22 cellular contexts compared by ENCODE assay signal in genomic region chr5:159450417-159450816, GRCh38.
DNase-seq lines count a peak whose midpoint lies in the region; ATAC-seq, FAIRE-seq and TF ChIP-seq lines count a peak whose summit lies in the region.
"Had no signal": no experiment of that assay in that cellular context is flagged by ENCODE, and none has a peak within 500 bp of the region (broad histone marks: within the 10 kb centered on the region; RNA-seq: fewer than 3 reads in every experiment).

No MANE protein-coding gene starts in this region.

- H3K23ac ChIP-seq in IMR-90 (ENCODE audit: low read depth, low read length) = peak overlapping the region; percentile 79; the same call in 1 of the 2 replicates

- H3K36me3 Mint-ChIP-seq in astrocyte (ENCODE audit: low read depth, unreplicated experiment) = no peaks in the 10 kb centered on the region
- no peaks in the 10 kb centered on the region for H3K36me3 Mint-ChIP-seq in neural crest cell (ENCODE audit: low read depth)

- peak overlapping the region; percentile 89 for H3K4ac ChIP-seq in IMR-90 (ENCODE audit: low read depth, low read length)

- H3K4me1 ChIP-seq in heart left ventricle (peaks cover 0 to 18% (median 11%) of the 10 kb centered on the region in 12 donors), IMR-90 (ENCODE audit: control insufficient read depth, insufficient read depth, low read length) (peaks cover 16% of the 10 kb centered on the region), astrocyte (ENCODE audit: insufficient read depth, low read length) (peaks cover 25% of the 10 kb centered on the region)
- H3K4me1 ChIP-seq: Peyer's patch had no signal

- no peaks in the 10 kb centered on the region for H3K36me3 ChIP-seq in heart left ventricle
- H3K36me3 ChIP-seq in IMR-90 (ENCODE audit: control insufficient read depth, insufficient read depth, low read length) = no peaks in the 10 kb centered on the region
- H3K36me3 ChIP-seq in astrocyte (ENCODE audit: insufficient read depth, low read length) = no peaks in the 10 kb centered on the region
- H3K36me3 ChIP-seq: BE2C, Peyer's patch, SJSA1 had no signal

- H3K27ac Mint-ChIP-seq in astrocyte (ENCODE audit: unreplicated experiment) (no peak overlapping the region), neural crest cell (ENCODE audit: unreplicated experiment) (peak overlapping the region; percentile 72)

- H2BK120ac ChIP-seq in IMR-90 (ENCODE audit: low read depth, low read length) = peak overlapping the region; percentile 92

- H3K4me1 Mint-ChIP-seq in astrocyte (ENCODE audit: low read depth, unreplicated experiment) = peaks cover 21% of the 10 kb centered on the region
- H3K4me1 Mint-ChIP-seq in neural crest cell = no peaks in the 10 kb centered on the region

- intact Hi-C loops in heart left ventricle (cut with DNase I) (loop anchor here in 6 of 10 donors (2.0 to 10.0 kb wide), 5 partner anchors 57 to 467 kb away; partner anchors contain the start of gene ADRA1B (in 1 of the 6)), cardiac septum (cut with DNase I) (loop anchor here (5.0 kb wide), 2 partner anchors 157 to 322 kb away; no protein-coding TSS in a partner anchor), IMR-90 (cut with micrococcal nuclease) (loop anchor here (5.0 kb wide), 1 partner anchor 132 kb away; no protein-coding TSS in a partner anchor), posterior vena cava (cut with DNase I) (no loop called here)

- H3K56ac ChIP-seq in IMR-90 (ENCODE audit: extremely low read depth, insufficient read depth, low read length) = peak overlapping the region; percentile 14; the same call in 1 of the 2 replicates

- H4K91ac ChIP-seq in IMR-90 (ENCODE audit: insufficient read depth, low read depth, low read length) = peak overlapping the region; percentile 90

- no peaks in the 10 kb centered on the region for H4K20me1 ChIP-seq in IMR-90 (ENCODE audit: insufficient read depth, low read length)
- no peaks in the 10 kb centered on the region for H4K20me1 ChIP-seq in astrocyte (ENCODE audit: insufficient read depth, low read length)

- H2AK9ac ChIP-seq in IMR-90 (replicated peaks; ENCODE audit: low read depth, low read length, poor library complexity) = peak overlapping the region; percentile 51

- H4K5ac ChIP-seq in IMR-90 (ENCODE audit: low read depth, low read length) = 0 out of 2 replicates have a peak overlapping the region, but pooled peaks have one; percentile 11

- H3K4me3 ChIP-seq in heart left ventricle (no peak overlapping the region), IMR-90 (ENCODE audit: insufficient read depth, low read depth, low read length) (no peak overlapping the region), astrocyte (ENCODE audit: insufficient read depth, low read depth, low read length) (no peak overlapping the region)
- H3K4me3 ChIP-seq: Peyer's patch, SJSA1 had no signal

- H3K9me3 Mint-ChIP-seq in astrocyte (ENCODE audit: unreplicated experiment) = no peaks in the 10 kb centered on the region
- no peaks in the 10 kb centered on the region for H3K9me3 Mint-ChIP-seq in neural crest cell
- H3K9me3 Mint-ChIP-seq: IgD-negative memory B cell had no signal

- CTCF ChIA-PET in IMR-90 (lab: Yijun Ruan, JAX) = interaction anchor here (2.6 kb wide), 1 partner anchor 466 kb away, joined by 6 read pairs; the partner anchor contains the start of gene ADRA1B

- no peaks in the 10 kb centered on the region for H3K9me3 ChIP-seq in heart left ventricle
- no peaks in the 10 kb centered on the region for H3K9me3 ChIP-seq in IMR-90 (ENCODE audit: control insufficient read depth, insufficient read depth, low read length)
- no peaks in the 10 kb centered on the region for H3K9me3 ChIP-seq in astrocyte (ENCODE audit: insufficient read depth, low read depth, low read length)
- H3K9me3 ChIP-seq: BE2C, Peyer's patch, SJSA1 had no signal

- dilution Hi-C loops in IMR-90 (cut with HindIII; ENCODE audit: low sequenced_read_pairs, unreplicated experiment) = no loop called here

- no peak for TF ChIP-seq CTCF in heart left ventricle (IDR thresholded peaks at IDR 0.05)
- no peak for TF ChIP-seq CTCF in IMR-90 (conservative IDR thresholded peaks at IDR 0.05; ENCODE audit: low read depth, low read length)
- TF ChIP-seq CTCF in astrocyte (IDR thresholded peaks at IDR 0.05; ENCODE audit: insufficient read depth, low read depth, low read length) = no peak
- TF ChIP-seq CTCF in neural crest cell (conservative IDR thresholded peaks at IDR 0.05) = no peak

- FAIRE-seq in astrocyte (lab: Jason Lieb, UNC) = no peak
- FAIRE-seq: A204.1, D721Med, GM19239 had no signal

- TF ChIP-seq POLR2A in heart left ventricle (IDR thresholded peaks at IDR 0.05) (no peak), IMR-90 (IDR thresholded peaks at IDR 0.05; ENCODE audit: low read depth, low read length) (no peak)

- no peak for TF ChIP-seq RAD21 in IMR-90 (IDR thresholded peaks at IDR 0.05; ENCODE audit: low read length)

- POLR2A ChIA-PET in IMR-90 (lab: Charles Lee; ENCODE audit: unreplicated experiment) = interaction anchor here (0.6 kb wide), 1 partner anchor 444 kb away, joined by 3 read pairs; no protein-coding TSS in a partner anchor

- BruUV-seq in IMR-90 (replicated peaks; lab: Mats Ljungman, UMichigan) = no TSS peak

- in situ Hi-C loops in IMR-90 (cut with MboI; ENCODE audit: low sequenced_read_pairs) = no loop called here

- peak overlapping the region; percentile 82; the same call in 2 of the 3 replicates for H2BK15ac ChIP-seq in IMR-90 (ENCODE audit: low read depth, low read length)

- WGBS in heart left ventricle, 4 donors = 65 to 81% (median 72%) methylated on average over 4 of the region's 4 CpGs
- 100% methylated on average over 2 of the region's 4 CpGs; no CpG with 5 or more reads in 1 of the 2 experiments for WGBS in IMR-90 (ENCODE audit: extremely low coverage in 2 of 2, insufficient read length in 1 of 2), 2 experiments

- H3K9ac ChIP-seq in IMR-90 (ENCODE audit: low read depth, low read length) (no peak overlapping the region), astrocyte (ENCODE audit: low read length) (peak overlapping the region; percentile 0)

- no peaks in the 10 kb centered on the region for H3K79me2 ChIP-seq in astrocyte (ENCODE audit: insufficient read depth, low read length)

- peak overlapping the region; percentile 96 for H2AK5ac ChIP-seq in IMR-90 (ENCODE audit: low read depth, low read length)

- H3K27me3 ChIP-seq in heart left ventricle (no peaks in the 10 kb centered on the region), IMR-90 (ENCODE audit: control insufficient read depth, insufficient read depth, low read length) (no peaks in the 10 kb centered on the region), astrocyte (ENCODE audit: insufficient read depth, low read length) (no peaks in the 10 kb centered on the region)
- H3K27me3 ChIP-seq: BE2C, Peyer's patch, SJSA1 had no signal

- H3K27ac ChIP-seq in heart left ventricle (peak overlapping the region in 9 of 12 donors; percentile 55 to 95 (median 77)), IMR-90 (ENCODE audit: insufficient read depth, low read length) (peak overlapping the region; percentile 21; the same call in 1 of the 2 replicates), astrocyte (ENCODE audit: low read depth, low read length) (peak overlapping the region; percentile 62)

- ATAC-seq in heart left ventricle (no peak), IMR-90 (ENCODE audit: low read depth) (no peak)

- DNase-seq in heart left ventricle (no peak), cardiac septum (ENCODE audit: low spot score) (no peak), IMR-90 (no peak), astrocyte (ENCODE audit: low read depth) (no peak), neural crest cell (ENCODE audit: low read depth, low spot score) (no peak), posterior vena cava (ENCODE audit: low spot score) (no peak), EL (no peak), germinal center (ENCODE audit: low spot score) (no peak)
- DNase-seq: BE2C, GF-D8, GOT3, Karpas-422, NCI-H1694, NCI-H2081, NCI-H2171 treated with DMSO at 0.1 percent for 48 hours, NCI-H526, Peyer's patch had no signal

- peak overlapping the region; percentile 48 for H2BK5ac ChIP-seq in IMR-90 (ENCODE audit: low read depth, low read length, poor library complexity, severe bottlenecking)

- H2AFZ ChIP-seq in IMR-90 (replicated peaks; ENCODE audit: low read length, poor library complexity) = no peak overlapping the region
- no peak overlapping the region for H2AFZ ChIP-seq in astrocyte (ENCODE audit: low read depth, low read length)

- peaks cover 15% of the 10 kb centered on the region for H3K27me3 Mint-ChIP-seq in astrocyte (ENCODE audit: low read depth, unreplicated experiment)
- H3K27me3 Mint-ChIP-seq in neural crest cell (ENCODE audit: low read depth) = no peaks in the 10 kb centered on the region

- no peak overlapping the region for H3K4me2 ChIP-seq in IMR-90 (ENCODE audit: low read depth, low read length)
- peak overlapping the region; percentile 7 for H3K4me2 ChIP-seq in astrocyte (ENCODE audit: low read length)

- peak overlapping the region; percentile 55 to 83; a peak in 3 of 4 replicates for H4K8ac ChIP-seq in IMR-90 (ENCODE audit: low read depth in 2 of 2, low read length in 2 of 2)

- no peaks in the 10 kb centered on the region for H3K79me1 ChIP-seq in IMR-90 (ENCODE audit: low read depth in 1 of 2, low read length in 2 of 2)

- peak overlapping the region; percentile 23; the same call in 1 of the 2 replicates for H3K18ac ChIP-seq in IMR-90 (ENCODE audit: low read depth, low read length)

- H3K14ac ChIP-seq in IMR-90 (replicated peaks; ENCODE audit: low read depth, low read length) = peak overlapping the region; percentile 73

- H2BK20ac ChIP-seq in IMR-90 (ENCODE audit: low read depth, low read length) = peak overlapping the region; percentile 93

- peaks cover 18% of the 10 kb centered on the region for H3K9me1 ChIP-seq in IMR-90 (ENCODE audit: insufficient read depth, low read length)

- H3K4me3 Mint-ChIP-seq in astrocyte (ENCODE audit: unreplicated experiment) (no peak overlapping the region), neural crest cell (no peak overlapping the region)

TF ChIP-seq in IMR-90, 13 proteins besides CTCF, POLR2A, EP300 and RAD21 (continues in another document):
- no peak for TF ChIP-seq RFX5 (IDR thresholded peaks at IDR 0.05; ENCODE audit: low read depth, low read length)
- no peak for TF ChIP-seq FOS (IDR thresholded peaks at IDR 0.05; ENCODE audit: low read depth, low read length)
- no peak for TF ChIP-seq NFE2L2 (IDR thresholded peaks at IDR 0.05; ENCODE audit: low read depth, low read length)
- TF ChIP-seq BHLHE40 (IDR thresholded peaks at IDR 0.05; ENCODE audit: low read depth, low read length) = no peak
- no peak for TF ChIP-seq MXI1 (IDR thresholded peaks at IDR 0.05; ENCODE audit: borderline replicate concordance, low read depth, low read length)
- no peak for TF ChIP-seq SMC3 (IDR thresholded peaks at IDR 0.05; ENCODE audit: low read depth, low read length)
- TF ChIP-seq MAZ (IDR thresholded peaks at IDR 0.05; ENCODE audit: borderline replicate concordance, low read depth, low read length) = no peak
- TF ChIP-seq CHD1 (IDR thresholded peaks at IDR 0.05; ENCODE audit: low read depth, low read length) = no peak
- no peak for TF ChIP-seq MAFK (IDR thresholded peaks at IDR 0.05; ENCODE audit: low read depth, low read length)

Comparison
In these comparisons a context has a peak if more than half of its experiments do, and no peak if none do; other contexts are left out.
1. H3K27ac ChIP-seq: peak in every context shown above with its lines; median percentile 77 in heart left ventricle; 62 in astrocyte; 21 in IMR-90.
2. intact Hi-C loops: an anchor here in heart left ventricle (2.0 to 10.0 kb wide), cardiac septum (5.0 kb wide) and IMR-90 (5.0 kb wide); none called in posterior vena cava.